8 cellular contexts compared by ENCODE assay signal in genomic region chr15:52020253-52021085, GRCh38. TPM values are rescaled to one million over a fixed set of nuclear protein-coding genes. Genes with fewer than 3 reads are reported as not detected.
DNase-seq lines count a peak whose midpoint lies in the region; ATAC-seq, FAIRE-seq and TF ChIP-seq lines count a peak whose summit lies in the region.

No MANE protein-coding gene starts in this region.

- DNase-seq in HCT116 (ENCODE audit: low read depth, low spot score) (no peak), hepatic stellate cell (ENCODE audit: low spot score) (peak; percentile 21), skeletal muscle cell (ENCODE audit: low read depth) (no peak), NCI-H187 (lab: John Stamatoyannopoulos, UW) (no peak), D721Med (ENCODE audit: insufficient read length, low spot score) (no peak), epidermal melanocyte (ENCODE audit: insufficient read length, low spot score) (no peak)
- no peak for DNase-seq in activated T-helper 1 cell treated with anti-CD3 and anti-CD28 coated beads, Interleukin-12 subunit alpha, Interleukin-12 subunit beta, Interleukin-2, Interleukin-4 antibody, amounts not matched to agents 30 ng/mL and 10 ng/mL and 1 ng/mL, durations not matched to agents 14 hours and 24 hours and 36 hours (ENCODE audit: low spot score)

- peak overlapping the region; percentile 93 for H3K27ac Mint-ChIP-seq in activated T-helper 1 cell treated with anti-CD3 and anti-CD28 coated beads, Interleukin-12 subunit alpha, Interleukin-12 subunit beta, Interleukin-2, Interleukin-4 antibody, amounts not matched to agents 30 ng/mL and 10 ng/mL and 1 ng/mL, durations not matched to agents 14 hours and 24 hours and 36 hours

- H3K27me3 ChIP-seq in ACC112 (ENCODE audit: insufficient read depth, low read length) (no peaks in the 10 kb centered on the region), HCT116 (ENCODE audit: insufficient read depth, low read length) (no peaks in the 10 kb centered on the region)

- H3K9me2 ChIP-seq in HCT116 (ENCODE audit: insufficient read depth): no peaks in the 10 kb centered on the region

- no peaks in the 10 kb centered on the region for H3K9me3 ChIP-seq in HCT116 (ENCODE audit: control insufficient read depth in 1 of 2, insufficient read depth in 1 of 2, low read depth in 1 of 2, low read length in 2 of 2)

- no peaks in the 10 kb centered on the region for H3K9me3 Mint-ChIP-seq in activated T-helper 1 cell treated with anti-CD3 and anti-CD28 coated beads, Interleukin-12 subunit alpha, Interleukin-12 subunit beta, Interleukin-2, Interleukin-4 antibody, amounts not matched to agents 30 ng/mL and 10 ng/mL and 1 ng/mL, durations not matched to agents 14 hours and 24 hours and 36 hours

- intact Hi-C loops in HCT116 (cut with micrococcal nuclease): loop anchor here (2.0 kb wide), 1 partner anchor 58 kb away; no protein-coding TSS in a partner anchor
- intact Hi-C loops in activated T-helper 1 cell treated with anti-CD3 and anti-CD28 coated beads, Interleukin-12 subunit alpha, Interleukin-12 subunit beta, Interleukin-2, Interleukin-4 antibody, amounts not matched to agents 30 ng/mL and 10 ng/mL and 1 ng/mL, durations not matched to agents 14 hours and 24 hours and 36 hours (cut with micrococcal nuclease): loop anchor here (1.0 to 5.0 kb wide), 6 partner anchors 7 to 539 kb away; no protein-coding TSS in a partner anchor

- peak overlapping the region; percentile 92 for H3K4me2 ChIP-seq in HCT116 (ENCODE audit: low read length)

- H3K27me3 Mint-ChIP-seq in activated T-helper 1 cell treated with anti-CD3 and anti-CD28 coated beads, Interleukin-12 subunit alpha, Interleukin-12 subunit beta, Interleukin-2, Interleukin-4 antibody, amounts not matched to agents 30 ng/mL and 10 ng/mL and 1 ng/mL, durations not matched to agents 14 hours and 24 hours and 36 hours (ENCODE audit: insufficient read depth): peaks cover 7% of the 10 kb centered on the region

- peak overlapping the region; percentile 90 for H3K4me3 Mint-ChIP-seq in activated T-helper 1 cell treated with anti-CD3 and anti-CD28 coated beads, Interleukin-12 subunit alpha, Interleukin-12 subunit beta, Interleukin-2, Interleukin-4 antibody, amounts not matched to agents 30 ng/mL and 10 ng/mL and 1 ng/mL, durations not matched to agents 14 hours and 24 hours and 36 hours

- BruUV-seq in HCT116 (replicated peaks; lab: Mats Ljungman, UMichigan): no TSS peak

- FAIRE-seq in D721Med (lab: Jason Lieb, UNC): no peak

- no peak for TF ChIP-seq RAD21 in HCT116 (IDR thresholded peaks at IDR 0.05; ENCODE audit: low read depth)

- H3K27ac ChIP-seq in ACC112 (ENCODE audit: low read depth, low read length) (peak overlapping the region; percentile 98), HCT116 (ENCODE audit: low read depth, low read length) (peak overlapping the region; percentile 90)

- no peak for TF ChIP-seq POLR2A in HCT116 (IDR thresholded peaks at IDR 0.05; ENCODE audit: borderline replicate concordance, extremely low read depth, insufficient read depth, insufficient read length)

- H3K4me1 ChIP-seq in ACC112 (ENCODE audit: control insufficient read depth, insufficient read depth, low read length, unreplicated experiment) (peaks cover 28% of the 10 kb centered on the region), HCT116 (ENCODE audit: control insufficient read depth in 1 of 2, insufficient read depth in 2 of 2, low read length in 2 of 2) (peaks cover 34 to 45% of the 10 kb centered on the region in 2 experiments)

- TF ChIP-seq CTCF in HCT116 (IDR thresholded peaks at IDR 0.05 in 2 of 3, conservative IDR thresholded peaks at IDR 0.05 in 1 of 3; ENCODE audit: borderline replicate concordance in 1 of 3, insufficient read depth in 1 of 3, low read depth in 2 of 3, low read length in 2 of 3) (no peak), D721Med (IDR thresholded peaks at IDR 0.05; ENCODE audit: insufficient read depth, missing control alignments) (no peak)

- H3K4me3 ChIP-seq in ACC112 (ENCODE audit: low read depth, low read length) (peak overlapping the region; percentile 97), HCT116 (replicated peaks in 1 of 2; ENCODE audit: low read depth in 1 of 2, low read length in 2 of 2) (peak overlapping the region; percentile 76 to 78), skeletal muscle cell (ENCODE audit: low read depth, low read length) (peak overlapping the region; percentile 64)

- CTCF ChIA-PET in HCT116 (lab: Charles Lee): no interaction called here

- H3K4me1 Mint-ChIP-seq in activated T-helper 1 cell treated with anti-CD3 and anti-CD28 coated beads, Interleukin-12 subunit alpha, Interleukin-12 subunit beta, Interleukin-2, Interleukin-4 antibody, amounts not matched to agents 30 ng/mL and 10 ng/mL and 1 ng/mL, durations not matched to agents 14 hours and 24 hours and 36 hours (ENCODE audit: low read depth): peaks cover 41% of the 10 kb centered on the region

- POLR2A ChIA-PET in HCT116 (lab: Charles Lee): interaction anchor here (0.6 to 2.0 kb wide), 3 partner anchors 9 to 60 kb away, joined by 4 to 5 read pairs (median 5); partner anchors contain the start of gene LEO1

- H3K9ac ChIP-seq in HCT116 (ENCODE audit: low read length): peak overlapping the region; percentile 78

- no peak overlapping the region for H2AFZ ChIP-seq in ACC112 (ENCODE audit: low read length, unreplicated experiment)
- H2AFZ ChIP-seq in HCT116 (ENCODE audit: low read depth, low read length, poor library complexity, severe bottlenecking): no peak overlapping the region

- no peak for ATAC-seq in HCT116

- H3K36me3 Mint-ChIP-seq in activated T-helper 1 cell treated with anti-CD3 and anti-CD28 coated beads, Interleukin-12 subunit alpha, Interleukin-12 subunit beta, Interleukin-2, Interleukin-4 antibody, amounts not matched to agents 30 ng/mL and 10 ng/mL and 1 ng/mL, durations not matched to agents 14 hours and 24 hours and 36 hours (ENCODE audit: low read depth): peaks cover 3% of the 10 kb centered on the region

- H3K79me2 ChIP-seq in ACC112 (ENCODE audit: control insufficient read depth, insufficient read depth, low read length, unreplicated experiment): peaks cover 57% of the 10 kb centered on the region
- peaks cover 59% of the 10 kb centered on the region for H3K79me2 ChIP-seq in HCT116 (ENCODE audit: insufficient read depth, low read length)

- RAD21 ChIA-PET in HCT116 (lab: Charles Lee; ENCODE audit: low non-redundant PET in 1 of 2, low total read pairs in 2 of 2, uncharacterized antibody in 2 of 2, unreplicated experiment in 2 of 2): interaction anchor here in 1 of 2 experiments (1.4 kb wide), 1 partner anchor 60 kb away, joined by 3 read pairs; no protein-coding TSS in a partner anchor

- peaks cover 15% of the 10 kb centered on the region; the same call in 1 of the 2 replicates for H4K20me1 ChIP-seq in HCT116 (ENCODE audit: insufficient read depth)

- no peaks in the 10 kb centered on the region for H3K36me3 ChIP-seq in ACC112 (ENCODE audit: insufficient read depth, low read length)
- no peaks in the 10 kb centered on the region for H3K36me3 ChIP-seq in HCT116 (ENCODE audit: control insufficient read depth in 1 of 2, insufficient read depth in 2 of 2, low read length in 2 of 2)

TF ChIP-seq in HCT116, 20 proteins besides CTCF, POLR2A, EP300 and RAD21 (continues in another document):
- TF ChIP-seq ELF1 (IDR thresholded peaks at IDR 0.05; ENCODE audit: borderline replicate concordance, low read depth) (no peak), POLR2AphosphoS5 (IDR thresholded peaks at IDR 0.05; ENCODE audit: low read depth, low read length) (no peak), YY1 (IDR thresholded peaks at IDR 0.05; ENCODE audit: extremely low read depth, insufficient replicate concordance, low read depth, low read length) (no peak), ZFX (IDR thresholded peaks at IDR 0.05) (no peak), SRF (IDR thresholded peaks at IDR 0.05; ENCODE audit: low read depth) (no peak), EZH2phosphoT487 (IDR thresholded peaks at IDR 0.05; ENCODE audit: borderline replicate concordance) (no peak), EGR1 (IDR thresholded peaks at IDR 0.05; ENCODE audit: low read depth) (no peak), ZBTB33 (IDR thresholded peaks at IDR 0.05; ENCODE audit: extremely low read depth, insufficient replicate concordance, low read length) (no peak), CBX3 (IDR thresholded peaks at IDR 0.05; ENCODE audit: low read depth) (no peak), SP1 (IDR thresholded peaks at IDR 0.05; ENCODE audit: low read depth) (no peak), CEBPB (IDR thresholded peaks at IDR 0.05; ENCODE audit: low read depth) (no peak), ZNF274 (IDR thresholded peaks at IDR 0.05; ENCODE audit: low read depth, low read length) (no peak), EZH2 (IDR thresholded peaks at IDR 0.05) (no peak), MAX (IDR thresholded peaks at IDR 0.05) (no peak)

RNA-seq across cellular contexts. Expression of gene MAPK6, which starts 1.4 kb away (rescaled TPM):
- 57.4 TPM for total RNA-seq in HCT116 (2021; ENCODE audit: unreplicated experiment)
- 17.6 and 19.9 TPM in 2 replicates for polyA plus RNA-seq in HCT116 (2012)
- 57.3 and 57.9 TPM in 2 replicates for total RNA-seq in activated T-helper 1 cell treated with anti-CD3 and anti-CD28 coated beads, Interleukin-12 subunit alpha, Interleukin-12 subunit beta, Interleukin-2, Interleukin-4 antibody, amounts not matched to agents 30 ng/mL and 10 ng/mL and 1 ng/mL, durations not matched to agents 14 hours and 24 hours and 36 hours

RNA-seq across cellular contexts. Expression of gene LEO1, which starts 48.9 kb away (rescaled TPM):
- total RNA-seq in HCT116 (2021; ENCODE audit: unreplicated experiment): 27.8 TPM
- polyA plus RNA-seq in HCT116 (2012): 16.8 and 22.2 TPM in 2 replicates
- total RNA-seq in activated T-helper 1 cell treated with anti-CD3 and anti-CD28 coated beads, Interleukin-12 subunit alpha, Interleukin-12 subunit beta, Interleukin-2, Interleukin-4 antibody, amounts not matched to agents 30 ng/mL and 10 ng/mL and 1 ng/mL, durations not matched to agents 14 hours and 24 hours and 36 hours: 36.3 and 36.5 TPM in 2 replicates
